In genomic region chr5:10985091-10985490, GRCh38 we compare ENCODE assay signal across 25 cellular contexts.
"Had no signal": no experiment of that assay in that cellular context is flagged by ENCODE, and none has a peak within 500 bp of the region (broad histone marks: within the 10 kb centered on the region; RNA-seq: fewer than 3 reads in every experiment).

No MANE protein-coding gene starts in this region.

- H3K9me3 ChIP-seq: gastroesophageal sphincter, heart left ventricle, left lung, lower lobe of right lung, mucosa of descending colon had no signal

- ATAC-seq: esophagus mucosa, foreskin keratinocyte, gastroesophageal sphincter, heart left ventricle, left colon, left lung, left ventricle myocardium superior, lower lobe of right lung, mucosa of descending colon had no signal

- DNase-seq: dermis blood vessel endothelial cell; dorsolateral prefrontal cortex; effector CD4-positive, alpha-beta T cell; effector memory CD4-positive, alpha-beta T cell; erythroblast; foreskin keratinocyte; heart left ventricle; hypothalamus; immature natural killer cell; kidney; kidney glomerular epithelial cell; left colon; left lung; left ventricle myocardium superior; lower lobe of right lung; mucosa of descending colon; naive B cell had no signal

- H3K27ac Mint-ChIP-seq: immature natural killer cell, mesothelial cell of epicardium, naive B cell had no signal

- H3K36me3 Mint-ChIP-seq: immature natural killer cell, mesothelial cell of epicardium, naive B cell had no signal

- H3K4me3 Mint-ChIP-seq: immature natural killer cell, mesothelial cell of epicardium, naive B cell had no signal

- FAIRE-seq: colon, frontal cortex, kidney had no signal

- H3K9me3 Mint-ChIP-seq: immature natural killer cell, mesothelial cell of epicardium had no signal

- H3K27ac ChIP-seq: coronary artery, epithelial cell of prostate, foreskin keratinocyte, gastroesophageal sphincter, heart left ventricle, hepatocyte, left lung, lower lobe of right lung had no signal

- H3K4me1 ChIP-seq: foreskin keratinocyte, gastroesophageal sphincter, left lung, lower lobe of right lung had no signal

- H3K36me3 ChIP-seq: gastroesophageal sphincter, heart left ventricle, left lung, lower lobe of right lung had no signal

- H3K4me2 ChIP-seq: hepatocyte had no signal

- H3K4me3 ChIP-seq: coronary artery, dorsolateral prefrontal cortex, gastroesophageal sphincter, heart left ventricle, hepatocyte, left lung, lower lobe of right lung, mucosa of descending colon had no signal
